1 cellular context compared by ENCODE assay signal in genomic region chr10:101031128-101031795, GRCh38.
TF ChIP-seq lines count a peak whose summit lies in the region.

Gene PDZD7, minus strand, starts transcription at chr10:101031129. Its CDS starts 910 bp downstream, at chr10:101030219.
Gene SFXN3, plus strand, starts transcription at chr10:101031234. Its CDS starts 3,461 bp downstream, at chr10:101034695.

TF ChIP-seq in IMR-90, 13 proteins besides CTCF, POLR2A, EP300 and RAD21 (continued from another document):
- TF ChIP-seq ELK1 (IDR thresholded peaks at IDR 0.05; ENCODE audit: borderline replicate concordance, low read depth, low read length) = no peak
